Comparison of ENCODE assay signal across 16 cellular contexts in the genomic region with DNA sequence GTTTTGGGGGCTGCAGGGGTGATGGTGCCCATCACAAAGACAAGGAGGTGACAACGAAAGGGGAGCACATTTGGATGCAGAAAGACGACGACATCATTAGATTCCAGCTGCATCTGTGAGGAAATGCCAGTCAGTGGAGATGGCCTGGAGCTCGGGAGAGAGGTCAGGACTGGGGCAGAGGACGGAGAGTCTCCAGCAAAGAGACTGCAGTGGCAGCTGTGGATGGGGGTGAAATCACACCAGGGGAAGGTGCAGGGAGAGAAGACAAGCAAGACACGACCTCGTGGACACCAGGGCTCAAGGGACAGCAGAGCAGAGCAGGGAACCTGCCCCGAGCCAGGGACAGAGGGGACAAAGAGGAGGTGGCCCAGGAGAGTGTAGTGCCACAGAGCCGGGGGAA.
"Had no signal": no experiment of that assay in that cellular context is flagged by ENCODE, and none has a peak within 500 bp of the region (broad histone marks: within the 10 kb centered on the region; RNA-seq: fewer than 3 reads in every experiment).

No MANE protein-coding gene starts in this region.

- H3K27ac ChIP-seq: upper lobe of right lung had no signal

- H3K9me3 Mint-ChIP-seq: activated naive CD8-positive, alpha-beta T cell treated with anti-CD3 and anti-CD28 coated beads for 36 hours; activated T-helper 1 cell treated with anti-CD3 and anti-CD28 coated beads, Interleukin-12 subunit alpha, Interleukin-12 subunit beta, Interleukin-2, Interleukin-4 antibody, amounts not matched to agents 30 ng/mL and 10 ng/mL and 1 ng/mL, durations not matched to agents 14 hours and 24 hours and 36 hours; dendritic cell treated with granulocyte-macrophage colony-stimulating factor and Interleukin-4, amounts not matched to agents 40 ng/mL and 50 ng/mL, for 4 days; natural killer cell had no signal

- H3K4me3 Mint-ChIP-seq: activated naive CD8-positive, alpha-beta T cell treated with anti-CD3 and anti-CD28 coated beads for 36 hours; activated T-helper 1 cell treated with anti-CD3 and anti-CD28 coated beads, Interleukin-12 subunit alpha, Interleukin-12 subunit beta, Interleukin-2, Interleukin-4 antibody, amounts not matched to agents 30 ng/mL and 10 ng/mL and 1 ng/mL, durations not matched to agents 14 hours and 24 hours and 36 hours; dendritic cell treated with granulocyte-macrophage colony-stimulating factor and Interleukin-4, amounts not matched to agents 40 ng/mL and 50 ng/mL, for 4 days; natural killer cell had no signal

- DNase-seq: activated CD4-positive, CD25-positive, alpha-beta regulatory T cell treated with anti-CD3 and anti-CD28 coated beads, Interleukin-2, amount 50 U/mL, for 72 hours; activated naive CD8-positive, alpha-beta T cell treated with anti-CD3 and anti-CD28 coated beads for 36 hours; anterior cingulate cortex; erythroblast; natural killer cell; nucleus accumbens; posterior cingulate gyrus; small intestine; stimulated activated CD4-positive, alpha-beta T cell treated with anti-CD3 and anti-CD28 coated beads, Interleukin-4, amount 100 ng/mL, for 24 hours; stimulated activated naive CD8-positive, alpha-beta T cell treated with anti-CD3 and anti-CD28 coated beads, Interleukin-15, Interleukin-2, amounts not matched to agents 100 U/mL and 50 U/mL, for 24 hours; T-helper 1 cell; T1000; upper lobe of right lung had no signal

- H3K4me3 ChIP-seq: upper lobe of right lung had no signal

- H3K27me3 ChIP-seq: upper lobe of right lung had no signal

- H3K36me3 Mint-ChIP-seq: activated naive CD8-positive, alpha-beta T cell treated with anti-CD3 and anti-CD28 coated beads for 36 hours; natural killer cell had no signal

- H3K9me3 ChIP-seq: upper lobe of right lung had no signal

- H3K27ac Mint-ChIP-seq: activated naive CD8-positive, alpha-beta T cell treated with anti-CD3 and anti-CD28 coated beads for 36 hours; activated T-helper 1 cell treated with anti-CD3 and anti-CD28 coated beads, Interleukin-12 subunit alpha, Interleukin-12 subunit beta, Interleukin-2, Interleukin-4 antibody, amounts not matched to agents 30 ng/mL and 10 ng/mL and 1 ng/mL, durations not matched to agents 14 hours and 24 hours and 36 hours; dendritic cell treated with granulocyte-macrophage colony-stimulating factor and Interleukin-4, amounts not matched to agents 40 ng/mL and 50 ng/mL, for 4 days; natural killer cell had no signal

- H3K27me3 Mint-ChIP-seq: activated naive CD8-positive, alpha-beta T cell treated with anti-CD3 and anti-CD28 coated beads for 36 hours had no signal

- FAIRE-seq: islet of Langerhans, small intestine had no signal

- ATAC-seq: natural killer cell; stimulated activated naive CD8-positive, alpha-beta T cell treated with anti-CD3 and anti-CD28 coated beads, Interleukin-15, Interleukin-2, amounts not matched to agents 100 U/mL and 50 U/mL, for 24 hours; upper lobe of right lung had no signal

- H3K36me3 ChIP-seq: upper lobe of right lung had no signal
